ENCODE assay signal across 32 cellular contexts in the genomic region with DNA sequence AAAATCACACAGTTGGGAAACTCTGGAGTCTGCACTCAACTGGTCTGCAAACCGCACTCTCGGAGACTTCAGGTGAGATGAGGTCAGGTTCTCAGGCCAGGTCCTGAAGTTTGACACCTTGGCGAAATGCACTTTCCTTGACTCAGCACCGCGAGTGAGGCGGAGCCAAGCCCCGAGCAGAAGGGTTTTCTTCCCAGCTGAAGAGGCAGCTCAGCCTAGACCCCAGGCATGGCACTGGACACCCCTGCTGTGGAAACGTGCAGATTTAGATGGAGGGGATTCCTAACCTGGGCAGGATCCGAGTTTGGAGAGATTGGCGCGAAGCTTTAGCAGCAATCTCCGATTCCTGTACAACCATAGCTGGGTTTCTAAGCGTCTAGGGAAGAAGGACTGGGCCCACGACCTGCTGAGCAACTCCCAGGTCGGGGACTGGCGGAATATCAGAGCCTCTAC. TPM values are rescaled to one million over a fixed set of nuclear protein-coding genes. Genes with fewer than 3 reads are reported as not detected.
DNase-seq lines count a peak whose midpoint lies in the region; ATAC-seq and TF ChIP-seq lines count a peak whose summit lies in the region.
"Had no signal": no experiment of that assay in that cellular context is flagged by ENCODE, and none has a peak within 500 bp of the region (broad histone marks: within the 10 kb centered on the region; RNA-seq: fewer than 3 reads in every experiment).

No MANE protein-coding gene starts in this region.

- H3K9me3 Mint-ChIP-seq in GM23338, result no peaks in the 10 kb centered on the region
- H3K9me3 Mint-ChIP-seq: activated B cell treated with CpG ODN at 0.5 μM for 24 hours; central memory CD8-positive, alpha-beta T cell; effector memory CD8-positive, alpha-beta T cell; natural killer cell treated with Interleukin-12 subunit alpha and Interleukin-12 subunit beta and Interleukin-15 and Interleukin-18, amount 100 ng/mL, for 72 hours; T-cell had no signal

- H3K9me3 ChIP-seq in NT2/D1 (ENCODE audit: insufficient read depth, low read length), result no peaks in the 10 kb centered on the region; the same call in 1 of the 2 replicates
- no peaks in the 10 kb centered on the region for H3K9me3 ChIP-seq in iPS-15b (ENCODE audit: control insufficient read depth, insufficient read depth, low read length)
- H3K9me3 ChIP-seq in osteoblast (ENCODE audit: low read depth, low read length), result no peaks in the 10 kb centered on the region
- H3K9me3 ChIP-seq in PC-3 (ENCODE audit: low read length), result no peaks in the 10 kb centered on the region
- H3K9me3 ChIP-seq: mucosa of descending colon, pancreas, tibial artery, vagina had no signal

- H3K36me3 ChIP-seq in GM23338 (ENCODE audit: insufficient read depth), result no peaks in the 10 kb centered on the region
- H3K36me3 ChIP-seq in NT2/D1 (ENCODE audit: insufficient read depth, insufficient read length, low read length), result no peaks in the 10 kb centered on the region
- H3K36me3 ChIP-seq in iPS-15b (ENCODE audit: control insufficient read depth, insufficient read depth, low read length), result no peaks in the 10 kb centered on the region
- H3K36me3 ChIP-seq in osteoblast (ENCODE audit: insufficient read depth, low read length), result no peaks in the 10 kb centered on the region
- H3K36me3 ChIP-seq in PC-3 (ENCODE audit: low read depth, low read length), result no peaks in the 10 kb centered on the region
- H3K36me3 ChIP-seq: pancreas, tibial artery, vagina had no signal

- H3K4me1 ChIP-seq in GM23338 (ENCODE audit: insufficient read depth) (peaks cover 7% of the 10 kb centered on the region; the same call in 1 of the 2 replicates), NT2/D1 (ENCODE audit: insufficient read depth, insufficient read length) (peaks cover 5% of the 10 kb centered on the region), iPS-15b (ENCODE audit: control insufficient read depth, insufficient read depth, low read length) (peaks cover 3% of the 10 kb centered on the region), osteoblast (ENCODE audit: insufficient read depth, low read length) (no peaks in the 10 kb centered on the region), PC-3 (ENCODE audit: insufficient read depth, low read length) (no peaks in the 10 kb centered on the region)
- H3K4me1 ChIP-seq: pancreas had no signal

- H3K9me2 ChIP-seq in GM23338 (ENCODE audit: insufficient read depth), result no peaks in the 10 kb centered on the region
- H3K9me2 ChIP-seq in PC-3 (replicated peaks; ENCODE audit: low read length), result no peaks in the 10 kb centered on the region

- intact Hi-C loops in PC-3 (cut with micrococcal nuclease), result no loop called here

- peak overlapping the region; percentile 42 for H3K9ac ChIP-seq in NT2/D1 (ENCODE audit: insufficient read length, low read depth)
- no peak overlapping the region for H3K9ac ChIP-seq in iPS-15b (ENCODE audit: low read depth, low read length)
- no peak overlapping the region for H3K9ac ChIP-seq in PC-3 (ENCODE audit: low read length)

- H3K4me3 ChIP-seq in GM23338 (peak overlapping the region; percentile 70), NT2/D1 (ENCODE audit: insufficient read length, low read depth) (peak overlapping the region; percentile 5), iPS-15b (ENCODE audit: low read depth, low read length) (peak overlapping the region; percentile 7), osteoblast (ENCODE audit: insufficient read depth, low read length) (no peak overlapping the region), PC-3 (ENCODE audit: low read length) (no peak overlapping the region)
- H3K4me3 ChIP-seq: lung, mucosa of descending colon, pancreas, tibial artery, vagina had no signal

- no TSS peak for BruUV-seq in PC-3 (replicated peaks; lab: Mats Ljungman, UMichigan)

- no peaks in the 10 kb centered on the region for H3K79me2 ChIP-seq in GM23338 (replicated peaks; ENCODE audit: insufficient read depth)
- H3K79me2 ChIP-seq in osteoblast (ENCODE audit: insufficient read depth, low read length), result no peaks in the 10 kb centered on the region
- no peaks in the 10 kb centered on the region for H3K79me2 ChIP-seq in PC-3 (ENCODE audit: low read length)

- POLR2A ChIA-PET in PC-3 (lab: Charles Lee; ENCODE audit: unreplicated experiment), result no interaction called here

- peak; percentile 0; the same call in 1 of the 3 replicates for ATAC-seq in GM23338
- ATAC-seq in HG02970 (IDR thresholded peaks at IDR 0.05; ENCODE audit: low FRiP score, unreplicated experiment), result no peak
- no peak for ATAC-seq in GM18867 (IDR thresholded peaks at IDR 0.05; ENCODE audit: unreplicated experiment)
- ATAC-seq in PC-3, result no peak
- ATAC-seq: activated CD8-positive, alpha-beta memory T cell treated with anti-CD3 and anti-CD28 coated beads, Interleukin-2, amount 10 ng/mL, durations not matched to agents 7 days and 5 days; effector memory CD8-positive, alpha-beta T cell; mucosa of descending colon; natural killer cell treated with Interleukin-12 subunit alpha and Interleukin-12 subunit beta and Interleukin-15 and Interleukin-18, amount 100 ng/mL, for 72 hours; right cardiac atrium; T-cell had no signal

- peaks cover 39% of the 10 kb centered on the region for H3K27me3 Mint-ChIP-seq in GM23338 (ENCODE audit: insufficient read depth, low read depth, poor library complexity)

- no peaks in the 10 kb centered on the region for H3K36me3 Mint-ChIP-seq in GM23338 (ENCODE audit: low read depth)
- H3K36me3 Mint-ChIP-seq: activated CD8-positive, alpha-beta memory T cell treated with anti-CD3 and anti-CD28 coated beads, Interleukin-2, amount 10 ng/mL, durations not matched to agents 7 days and 5 days; CD4-positive, alpha-beta memory T cell; natural killer cell treated with Interleukin-12 subunit alpha and Interleukin-12 subunit beta and Interleukin-15 and Interleukin-18, amount 100 ng/mL, for 72 hours; T-cell had no signal

- H3K27ac Mint-ChIP-seq in GM23338, result no peak overlapping the region
- H3K27ac Mint-ChIP-seq: activated B cell treated with CpG ODN at 0.5 μM for 24 hours; activated CD8-positive, alpha-beta memory T cell treated with anti-CD3 and anti-CD28 coated beads, Interleukin-2, amount 10 ng/mL, durations not matched to agents 7 days and 5 days; CD4-positive, alpha-beta memory T cell; effector memory CD8-positive, alpha-beta T cell; natural killer cell treated with Interleukin-12 subunit alpha and Interleukin-12 subunit beta and Interleukin-15 and Interleukin-18, amount 100 ng/mL, for 72 hours; T-cell had no signal

- H3K27me3 ChIP-seq in GM23338 (ENCODE audit: insufficient read depth) (peaks cover 98% of the 10 kb centered on the region), NT2/D1 (ENCODE audit: insufficient read depth, insufficient read length) (peaks cover 100% of the 10 kb centered on the region), iPS-15b (ENCODE audit: control insufficient read depth, insufficient read depth, low read length) (peaks cover 98% of the 10 kb centered on the region), osteoblast (ENCODE audit: insufficient read depth, low read length) (peaks cover 87% of the 10 kb centered on the region), PC-3 (ENCODE audit: low read length) (peaks cover 38% of the 10 kb centered on the region)
- H3K27me3 ChIP-seq: vagina had no signal

- H3K4me2 ChIP-seq in GM23338, result peak overlapping the region; percentile 94
- H3K4me2 ChIP-seq in osteoblast (ENCODE audit: insufficient read depth, low read length), result no peak overlapping the region
- H3K4me2 ChIP-seq in PC-3 (ENCODE audit: low read length), result no peak overlapping the region

- peak overlapping the region; percentile 71 for H3K4me3 Mint-ChIP-seq in GM23338
- H3K4me3 Mint-ChIP-seq: activated B cell treated with CpG ODN at 0.5 μM for 24 hours; activated CD8-positive, alpha-beta memory T cell treated with anti-CD3 and anti-CD28 coated beads, Interleukin-2, amount 10 ng/mL, durations not matched to agents 7 days and 5 days; CD4-positive, alpha-beta memory T cell; central memory CD8-positive, alpha-beta T cell; effector memory CD8-positive, alpha-beta T cell; natural killer cell treated with Interleukin-12 subunit alpha and Interleukin-12 subunit beta and Interleukin-15 and Interleukin-18, amount 100 ng/mL, for 72 hours; T-cell had no signal

- DNase-seq in GM23338 (ENCODE audit: low spot score) (peak; percentile 38), NT2/D1 (ENCODE audit: low read depth, low spot score) (no peak), osteoblast (ENCODE audit: insufficient read length, low spot score, missing footprints) (peak; percentile 86), GM20000 (ENCODE audit: low spot score) (no peak), PC-3 (no peak)
- DNase-seq: activated B cell treated with CpG ODN at 0.5 μM for 24 hours; activated CD4-positive, alpha-beta T cell treated with anti-CD3 and anti-CD28 coated beads, Interleukin-2, amount 50 U/mL, for 4 hours; activated CD8-positive, alpha-beta memory T cell treated with anti-CD3 and anti-CD28 coated beads, Interleukin-2, amount 10 ng/mL, durations not matched to agents 7 days and 5 days; activated T-cell treated with anti-CD3 and anti-CD28 coated beads, Interleukin-2, amount 50 U/mL, for 48 hours; CD4-positive, alpha-beta memory T cell; DND-41; effector memory CD8-positive, alpha-beta T cell; HCEC 1CT; IMR-90; mucosa of descending colon; NCI-H1417 treated with DMSO at 0.1 percent for 48 hours; NCI-H2081 treated with DMSO at 0.1 percent for 48 hours; right cardiac atrium; RPMI8226; stimulated activated CD4-positive, alpha-beta T cell treated with anti-CD3 and anti-CD28 coated beads, Interleukin-4, amount 100 ng/mL, for 1 hour; T-cell; tibial artery had no signal

- H3F3A ChIP-seq in GM23338 (replicated peaks; ENCODE audit: low read depth), result no peaks in the 10 kb centered on the region
- no peaks in the 10 kb centered on the region for H3F3A ChIP-seq in PC-3 (ENCODE audit: low read length, unreplicated experiment)

- CTCF ChIA-PET in PC-3 (lab: Charles Lee), result interaction anchor here (1.1 kb wide), 1 partner anchor 13 kb away, joined by 3 read pairs; no protein-coding TSS in a partner anchor

- no peak for TF ChIP-seq CTCF in GM23338 (conservative IDR thresholded peaks at IDR 0.05; ENCODE audit: low read depth in 2 of 2)
- TF ChIP-seq CTCF in osteoblast (IDR thresholded peaks at IDR 0.05; ENCODE audit: extremely low read depth, low read depth, low read length), result no peak
- no peak for TF ChIP-seq CTCF in GM20000 (IDR thresholded peaks at IDR 0.05; ENCODE audit: extremely low read depth, missing control alignments)
- TF ChIP-seq CTCF in PC-3 (conservative IDR thresholded peaks at IDR 0.05; ENCODE audit: low read depth, low read length), result no peak

- no peak overlapping the region for H3K27ac ChIP-seq in GM23338 (ENCODE audit: low read depth)
- H3K27ac ChIP-seq in osteoblast (ENCODE audit: low read depth, low read length), result no peak overlapping the region
- no peak overlapping the region for H3K27ac ChIP-seq in PC-3 (ENCODE audit: low read length)
- H3K27ac ChIP-seq: pancreas, tibial artery, vagina had no signal

- H2AFZ ChIP-seq in GM23338 (peak overlapping the region; percentile 96), osteoblast (ENCODE audit: low read length) (no peak overlapping the region), PC-3 (ENCODE audit: low read length) (no peak overlapping the region)

- peaks cover 10% of the 10 kb centered on the region for H3K4me1 Mint-ChIP-seq in GM23338
- H3K4me1 Mint-ChIP-seq: activated B cell treated with CpG ODN at 0.5 μM for 24 hours; activated CD8-positive, alpha-beta memory T cell treated with anti-CD3 and anti-CD28 coated beads, Interleukin-2, amount 10 ng/mL, durations not matched to agents 7 days and 5 days; CD4-positive, alpha-beta memory T cell; central memory CD8-positive, alpha-beta T cell had no signal

- H4K20me1 ChIP-seq in GM23338 (replicated peaks; ENCODE audit: insufficient read depth) (no peaks in the 10 kb centered on the region; the same call in 1 of the 2 replicates), osteoblast (ENCODE audit: insufficient read depth, low read length) (no peaks in the 10 kb centered on the region), PC-3 (ENCODE audit: low read length) (no peaks in the 10 kb centered on the region)

RNA-seq across cellular contexts. Expression of a gene that starts 0.8 kb away (rescaled TPM):
- total RNA-seq in GM23338 (2014; rRNA removed; shearing (Covaris generic)), result not detected in 2 replicates
- not detected in 2 replicates for polyA plus RNA-seq in GM23338 (2016; fragmentation: Nextera tagmentation; extraction: Ambion mirVana)
- total RNA-seq in osteoblast (not detected in 2 replicates), PC-3 (2014; rRNA removed) (not detected in 2 replicates)
- total RNA-seq: activated B cell treated with CpG ODN at 0.5 μM for 24 hours; activated CD8-positive, alpha-beta memory T cell treated with anti-CD3 and anti-CD28 coated beads, Interleukin-2, amount 10 ng/mL, durations not matched to agents 7 days and 5 days; CD4-positive, alpha-beta memory T cell; IMR-90; lung; mucosa of descending colon; natural killer cell treated with Interleukin-12 subunit alpha and Interleukin-12 subunit beta and Interleukin-15 and Interleukin-18, amount 100 ng/mL, for 72 hours; pancreas; right cardiac atrium; SK-MEL-5; T-cell; vagina had no signal
- polyA plus RNA-seq: adipose tissue; CD4-positive, alpha-beta memory T cell; IMR-90; lung; pancreas; right cardiac atrium had no signal

RNA-seq across cellular contexts. Expression of a gene that starts 16.0 kb away (rescaled TPM):
- total RNA-seq in GM23338 (2014; rRNA removed; shearing (Covaris generic)), result not detected in 2 replicates
- 0.11 and 0.17 TPM in 2 replicates for polyA plus RNA-seq in GM23338 (2016; fragmentation: Nextera tagmentation; extraction: Ambion mirVana)
- total RNA-seq in osteoblast, result under 0.01 TPM in 1 of 2 replicates, not detected in the other
- not detected in 2 replicates for total RNA-seq in PC-3 (2014; rRNA removed)
- total RNA-seq: activated B cell treated with CpG ODN at 0.5 μM for 24 hours; activated CD8-positive, alpha-beta memory T cell treated with anti-CD3 and anti-CD28 coated beads, Interleukin-2, amount 10 ng/mL, durations not matched to agents 7 days and 5 days; CD4-positive, alpha-beta memory T cell; IMR-90; lung; natural killer cell treated with Interleukin-12 subunit alpha and Interleukin-12 subunit beta and Interleukin-15 and Interleukin-18, amount 100 ng/mL, for 72 hours; T-cell had no signal

Comparison
In these comparisons a context has a peak if more than half of its experiments do, and no peak if none do; other contexts are left out.
1. DNase-seq: peak in GM23338 (single experiment) and osteoblast (single experiment); none in NT2/D1 (single experiment), GM20000 (single experiment) and PC-3 (single experiment).
2. H3K4me3 ChIP-seq: peak in GM23338 (single experiment), NT2/D1 (single experiment) and iPS-15b (single experiment); none in osteoblast (single experiment) and PC-3 (single experiment).